5 cellular contexts compared by ENCODE assay signal in the genomic region with DNA sequence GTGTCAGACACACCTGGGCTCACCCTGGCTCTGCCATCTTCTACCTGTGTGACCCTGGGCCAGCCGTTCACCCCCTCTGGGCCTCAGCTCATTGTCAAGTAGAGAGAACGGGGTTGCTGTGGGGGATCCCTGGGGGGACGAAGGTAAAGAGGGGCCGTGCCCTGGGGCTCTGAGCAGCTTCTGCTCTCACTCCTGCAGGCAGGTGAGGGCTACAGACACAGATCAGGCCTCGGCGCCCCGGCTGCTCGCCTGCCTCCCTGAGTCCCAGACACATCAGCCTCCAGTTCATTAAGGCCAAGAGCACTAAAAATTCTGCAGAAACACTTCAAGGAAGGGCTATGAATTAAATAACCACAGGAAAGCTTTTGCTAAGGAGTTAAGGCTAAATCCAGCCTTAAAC.
"Had no signal": no experiment of that assay in that cellular context is flagged by ENCODE, and none has a peak within 500 bp of the region (broad histone marks: within the 10 kb centered on the region; RNA-seq: fewer than 3 reads in every experiment).

No MANE protein-coding gene starts in this region.

- H2AFZ ChIP-seq: GM23248 had no signal

- H3K4me3 ChIP-seq: GM23248, K562 had no signal

- H3K27ac ChIP-seq: GM23248 had no signal

- H3K4me3 Mint-ChIP-seq: H9 had no signal

- DNase-seq: GM23248, H9, HCEC 1CT, IMR-90 had no signal
